Comparison of ENCODE assay signal across 9 cellular contexts in the genomic region with DNA sequence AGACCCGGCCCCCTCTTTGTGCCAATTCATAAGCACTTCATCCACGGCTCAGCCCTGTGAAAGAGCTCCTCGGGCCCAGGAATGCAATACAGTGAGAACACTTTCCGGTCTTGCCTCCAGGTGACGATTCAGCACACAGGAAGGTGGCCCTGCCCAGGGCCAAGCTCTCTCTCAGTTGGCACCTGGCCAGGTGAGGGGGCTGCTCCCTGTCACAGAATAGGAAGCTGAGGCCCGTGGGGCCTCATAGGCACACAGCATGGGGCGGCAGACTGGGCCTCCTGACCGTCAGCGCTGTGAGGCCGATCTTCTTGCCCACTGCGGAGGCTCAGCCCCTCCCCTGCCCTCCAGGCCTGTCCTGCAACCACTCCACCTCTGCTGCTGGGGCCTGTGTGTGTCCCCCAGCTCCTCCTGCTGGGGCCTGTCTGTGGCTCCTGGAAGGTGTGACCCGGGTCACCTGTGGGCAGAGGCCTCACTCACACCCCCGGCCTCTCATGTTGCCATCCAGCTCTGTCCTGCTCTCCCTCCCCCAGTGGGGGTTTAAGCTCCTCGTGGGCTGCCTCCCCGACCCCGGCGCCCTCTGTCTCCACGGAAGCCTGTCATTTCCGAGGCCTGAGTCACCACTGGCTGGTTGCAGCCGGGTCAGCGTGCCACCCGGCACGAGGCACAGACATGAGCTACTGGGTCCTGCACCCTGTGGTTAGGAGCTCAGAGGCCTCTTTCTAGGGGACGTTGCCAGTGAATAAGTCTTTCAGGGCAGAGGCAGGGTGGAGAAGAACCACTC.
DNase-seq lines count a peak whose midpoint lies in the region; ATAC-seq and TF ChIP-seq lines count a peak whose summit lies in the region.
"Had no signal": no experiment of that assay in that cellular context is flagged by ENCODE, and none has a peak within 500 bp of the region (broad histone marks: within the 10 kb centered on the region; RNA-seq: fewer than 3 reads in every experiment).

No MANE protein-coding gene starts in this region.

- no peaks in the 10 kb centered on the region for H3K9me3 Mint-ChIP-seq in naive thymus-derived CD8-positive, alpha-beta T cell

- peak overlapping the region in 1 of 10 donors; percentile 64 for H3K27ac Mint-ChIP-seq in naive thymus-derived CD8-positive, alpha-beta T cell

- no peaks in the 10 kb centered on the region for H3K36me3 Mint-ChIP-seq in naive thymus-derived CD8-positive, alpha-beta T cell

- H3K4me1 Mint-ChIP-seq in naive thymus-derived CD8-positive, alpha-beta T cell, result peaks cover 0 to 6% (median 0%) of the 10 kb centered on the region in 4 donors

- H3K36me3 ChIP-seq in WERI-Rb-1, result no peaks in the 10 kb centered on the region
- H3K36me3 ChIP-seq in tibial nerve, result no peaks in the 10 kb centered on the region
- H3K36me3 ChIP-seq: BLaER1 had no signal

- POLR2A ChIA-PET in naive thymus-derived CD8-positive, alpha-beta T cell (lab: Charles Lee), result interaction anchor here (0.7 kb wide), 1 partner anchor 10 kb away, joined by 3 read pairs; no protein-coding TSS in a partner anchor

- H3K27me3 Mint-ChIP-seq in naive thymus-derived CD8-positive, alpha-beta T cell, result peaks cover 0 to 8% (median 0%) of the 10 kb centered on the region in 5 donors

- no peak overlapping the region for H3K4me3 Mint-ChIP-seq in naive thymus-derived CD8-positive, alpha-beta T cell

- no peak for TF ChIP-seq POLR2A in tibial nerve (IDR thresholded peaks at IDR 0.05)

- ATAC-seq in naive thymus-derived CD8-positive, alpha-beta T cell, result no peak
- no peak for ATAC-seq in GM21367 (IDR thresholded peaks at IDR 0.05; ENCODE audit: unreplicated experiment)

- TF ChIP-seq CTCF in WERI-Rb-1 (IDR thresholded peaks at IDR 0.05; ENCODE audit: low read depth, low read length) (no peak), tibial nerve (IDR thresholded peaks at IDR 0.05) (no peak)

- no peak overlapping the region for H3K4me3 ChIP-seq in WERI-Rb-1 (ENCODE audit: low read depth, low read length)
- no peak overlapping the region for H3K4me3 ChIP-seq in tibial nerve
- H3K4me3 ChIP-seq: BLaER1 had no signal

- DNase-seq in NCI-H510A treated with DMSO at 0.1 percent for 48 hours (lab: John Stamatoyannopoulos, UW), result peak; percentile 62
- no peak for DNase-seq in NCI-H510A (lab: John Stamatoyannopoulos, UW)
- no peak for DNase-seq in WERI-Rb-1
- peak; percentile 63 for DNase-seq in iPS-NIHi11 (ENCODE audit: low spot score)
- no peak for DNase-seq in tibial nerve (ENCODE audit: low spot score in 2 of 2)
- no peak for DNase-seq in naive thymus-derived CD8-positive, alpha-beta T cell
- no peak for DNase-seq in stimulated activated CD4-positive, alpha-beta T cell treated with anti-CD3 and anti-CD28 coated beads, Interleukin-12 subunit alpha, Interleukin-12 subunit beta, amount 100 ng/mL, for 4 hours

- H3K9me3 ChIP-seq in WERI-Rb-1 (ENCODE audit: severe bottlenecking) (peaks cover 6% of the 10 kb centered on the region), tibial nerve (no peaks in the 10 kb centered on the region)
- H3K9me3 ChIP-seq: BLaER1 had no signal

- peaks cover 0 to 26% (median 12%) of the 10 kb centered on the region in 4 donors for H3K4me1 ChIP-seq in tibial nerve
- H3K4me1 ChIP-seq: BLaER1 had no signal

- H3K27ac ChIP-seq in WERI-Rb-1 (peak overlapping the region; percentile 33), tibial nerve (peak overlapping the region; percentile 62 to 92 (median 72))
- H3K27ac ChIP-seq: BLaER1 had no signal

- no peaks in the 10 kb centered on the region for H3K27me3 ChIP-seq in WERI-Rb-1 (ENCODE audit: insufficient read depth, low read depth, severe bottlenecking)
- no peaks in the 10 kb centered on the region for H3K27me3 ChIP-seq in tibial nerve
- H3K27me3 ChIP-seq: BLaER1 had no signal

- peak; percentile 39 to 90 for TF ChIP-seq EP300 in tibial nerve (IDR thresholded peaks at IDR 0.05)

- WGBS in tibial nerve, 2 donors, result 38 to 54% methylated on average over 20 to 24 of the region's 24 CpGs

Comparison
In these comparisons a context has a peak if more than half of its experiments do, and no peak if none do; other contexts are left out.
1. DNase-seq: peak in NCI-H510A treated with DMSO at 0.1 percent for 48 hours (single experiment) and iPS-NIHi11 (single experiment); none in NCI-H510A (single experiment), WERI-Rb-1 (single experiment), tibial nerve (0 of 2), naive thymus-derived CD8-positive, alpha-beta T cell (0 of 10) and stimulated activated CD4-positive, alpha-beta T cell treated with anti-CD3 and anti-CD28 coated beads, Interleukin-12 subunit alpha, Interleukin-12 subunit beta, amount 100 ng/mL, for 4 hours (single experiment).